Comparison of ENCODE assay signal across 24 cellular contexts in genomic region chr10:98920807-98921206, GRCh38.
DNase-seq lines count a peak whose midpoint lies in the region; ATAC-seq and TF ChIP-seq lines count a peak whose summit lies in the region.
"Had no signal": no experiment of that assay in that cellular context is flagged by ENCODE, and none has a peak within 500 bp of the region (broad histone marks: within the 10 kb centered on the region; RNA-seq: fewer than 3 reads in every experiment).

No MANE protein-coding gene starts in this region.

- H3K4me3 ChIP-seq in gastroesophageal sphincter (no peak overlapping the region), smooth muscle cell (no peak overlapping the region), testis (no peak overlapping the region), BE2C (ENCODE audit: low read depth, low read length) (no peak overlapping the region)
- H3K4me3 ChIP-seq: GM12878, left lung had no signal

- no peaks in the 10 kb centered on the region; the same call in 1 of the 2 replicates for H3K27me3 Mint-ChIP-seq in HFFc6 (ENCODE audit: insufficient read depth)
- H3K27me3 Mint-ChIP-seq in osteocyte (ENCODE audit: unreplicated experiment) = no peaks in the 10 kb centered on the region
- H3K27me3 Mint-ChIP-seq: naive thymus-derived CD4-positive, alpha-beta T cell had no signal

- H3K27ac Mint-ChIP-seq in HFFc6 (no peak overlapping the region), osteocyte (ENCODE audit: unreplicated experiment) (no peak overlapping the region)
- H3K27ac Mint-ChIP-seq: CD14-positive monocyte; immature natural killer cell; mesothelial cell of epicardium; naive thymus-derived CD4-positive, alpha-beta T cell had no signal

- intact Hi-C loops in testis (cut with DNase I; ENCODE audit: low total_unique reads) = no loop called here

- peaks cover 15% of the 10 kb centered on the region for H3F3A ChIP-seq in smooth muscle cell (ENCODE audit: low read depth)

- ATAC-seq in gastroesophageal sphincter = peak; percentile 50
- ATAC-seq: foreskin keratinocyte; GM12878; left lung; naive thymus-derived CD4-positive, alpha-beta T cell had no signal

- H3K36me3 ChIP-seq in gastroesophageal sphincter (no peaks in the 10 kb centered on the region), smooth muscle cell (ENCODE audit: low read depth) (no peaks in the 10 kb centered on the region), testis (ENCODE audit: low read depth, missing control alignments) (no peaks in the 10 kb centered on the region), BE2C (no peaks in the 10 kb centered on the region)
- H3K36me3 ChIP-seq: left lung had no signal

- no peaks in the 10 kb centered on the region for H3K79me2 ChIP-seq in smooth muscle cell (ENCODE audit: low read depth)

- TF ChIP-seq POLR2A in gastroesophageal sphincter (IDR thresholded peaks at IDR 0.05) (no peak), testis (IDR thresholded peaks at IDR 0.05) (no peak)

- no peaks in the 10 kb centered on the region; the same call in 1 of the 2 replicates for H3K9me3 Mint-ChIP-seq in HFFc6
- no peaks in the 10 kb centered on the region for H3K9me3 Mint-ChIP-seq in osteocyte (ENCODE audit: unreplicated experiment)
- H3K9me3 Mint-ChIP-seq: mesothelial cell of epicardium had no signal

- H3K4me2 ChIP-seq in smooth muscle cell = peak overlapping the region; percentile 39
- H3K4me2 ChIP-seq: KMS-11, SK-N-SH had no signal

- TF ChIP-seq CTCF in HFFc6 (IDR thresholded peaks at IDR 0.05) (no peak), gastroesophageal sphincter (IDR thresholded peaks at IDR 0.05) (no peak), smooth muscle cell (IDR thresholded peaks at IDR 0.05; ENCODE audit: borderline replicate concordance, insufficient read depth, poor library complexity, severe bottlenecking) (no peak), testis (IDR thresholded peaks at IDR 0.05) (no peak), osteocyte (IDR thresholded peaks at IDR 0.05) (no peak), BE2C (IDR thresholded peaks at IDR 0.05; ENCODE audit: low read depth, low read length) (no peak)

- H2AFZ ChIP-seq in smooth muscle cell (ENCODE audit: low read depth) = no peak overlapping the region

- H3K4me1 Mint-ChIP-seq in HFFc6 (ENCODE audit: low read depth) (peaks cover 24% of the 10 kb centered on the region; the same call in 1 of the 2 replicates), osteocyte (ENCODE audit: unreplicated experiment) (peaks cover 7% of the 10 kb centered on the region)
- H3K4me1 Mint-ChIP-seq: CD14-positive monocyte; immature natural killer cell; mesothelial cell of epicardium; naive thymus-derived CD4-positive, alpha-beta T cell had no signal

- H3K27ac ChIP-seq in gastroesophageal sphincter (peak overlapping the region in 3 of 4 donors; percentile 22 to 36 (median 36)), smooth muscle cell (ENCODE audit: low read depth) (peak overlapping the region; percentile 64), testis (no peak overlapping the region)
- H3K27ac ChIP-seq: foreskin keratinocyte, KMS-11, left lung, RWPE1 had no signal

- DNase-seq in HFFc6 = peak; percentile 45
- DNase-seq in amniotic epithelial cell (ENCODE audit: low read depth) = peak; percentile 82
- DNase-seq in smooth muscle cell (lab: John Stamatoyannopoulos, UW; ENCODE audit: unreplicated experiment) = no peak
- no peak for DNase-seq in testis
- DNase-seq in osteocyte (ENCODE audit: extremely low spot score, unreplicated experiment) = no peak
- DNase-seq in BE2C = no peak
- DNase-seq: activated CD4-positive, alpha-beta T cell treated with anti-CD3 and anti-CD28 coated beads for 4 hours; activated gamma-delta T cell; activated T-cell treated with anti-CD3 and anti-CD28 coated beads, Interleukin-2, amount 50 U/mL, for 1 hour; foreskin keratinocyte; hypothalamus; immature natural killer cell; left lung; naive thymus-derived CD4-positive, alpha-beta T cell; NCI-H1436; NCI-H446; SK-N-SH; T-helper 2 cell had no signal

- no peak overlapping the region for H3K9ac ChIP-seq in smooth muscle cell (ENCODE audit: low read depth)
- H3K9ac ChIP-seq: KMS-11, SK-N-SH had no signal

- peaks cover 2 to 55% (median 7%) of the 10 kb centered on the region in 3 donors for H3K4me1 ChIP-seq in gastroesophageal sphincter
- peaks cover 17% of the 10 kb centered on the region for H3K4me1 ChIP-seq in smooth muscle cell (ENCODE audit: low read depth)
- no peaks in the 10 kb centered on the region for H3K4me1 ChIP-seq in testis
- H3K4me1 ChIP-seq in BE2C = no peaks in the 10 kb centered on the region
- H3K4me1 ChIP-seq: foreskin keratinocyte, left lung had no signal

- H3K27me3 ChIP-seq in gastroesophageal sphincter = no peaks in the 10 kb centered on the region
- H3K27me3 ChIP-seq in smooth muscle cell (ENCODE audit: low read depth) = no peaks in the 10 kb centered on the region
- H3K27me3 ChIP-seq in testis = no peaks in the 10 kb centered on the region
- no peaks in the 10 kb centered on the region for H3K27me3 ChIP-seq in BE2C
- H3K27me3 ChIP-seq: foreskin keratinocyte, left lung had no signal

- no peaks in the 10 kb centered on the region for H3K9me3 ChIP-seq in gastroesophageal sphincter
- no peaks in the 10 kb centered on the region for H3K9me3 ChIP-seq in smooth muscle cell (replicated peaks; ENCODE audit: low read depth)
- H3K9me3 ChIP-seq in testis = no peaks in the 10 kb centered on the region
- H3K9me3 ChIP-seq in BE2C = no peaks in the 10 kb centered on the region
- H3K9me3 ChIP-seq: left lung, SK-N-SH had no signal

- no peaks in the 10 kb centered on the region for H4K20me1 ChIP-seq in smooth muscle cell (ENCODE audit: low read depth)

- 0 to 17% methylated on average over 2 of the region's 2 CpGs for WGBS in gastroesophageal sphincter (ENCODE audit: low coverage in 1 of 2), 2 donors
- WGBS in smooth muscle cell (ENCODE audit: low lambda C conversion rate) = 28% methylated on average over 2 of the region's 2 CpGs
- 42 to 49% methylated on average over 2 of the region's 2 CpGs for WGBS in testis, 2 donors

- H3K36me3 Mint-ChIP-seq in HFFc6 (ENCODE audit: low read depth) (no peaks in the 10 kb centered on the region), osteocyte (ENCODE audit: unreplicated experiment) (no peaks in the 10 kb centered on the region)
- H3K36me3 Mint-ChIP-seq: CD14-positive monocyte; immature natural killer cell; mesothelial cell of epicardium; naive thymus-derived CD4-positive, alpha-beta T cell had no signal

- H3K4me3 Mint-ChIP-seq in HFFc6 (no peak overlapping the region), osteocyte (ENCODE audit: unreplicated experiment) (no peak overlapping the region)
- H3K4me3 Mint-ChIP-seq: CD14-positive monocyte; immature natural killer cell; mesothelial cell of epicardium; naive thymus-derived CD4-positive, alpha-beta T cell had no signal

- no peak for TF ChIP-seq EP300 in gastroesophageal sphincter (IDR thresholded peaks at IDR 0.05)

Comparison
In these comparisons a context has a peak if more than half of its experiments do, and no peak if none do; other contexts are left out.
1. DNase-seq: peak in HFFc6 (single experiment) and amniotic epithelial cell (single experiment); none in smooth muscle cell (single experiment), testis (single experiment), osteocyte (single experiment) and BE2C (single experiment).
2. H3K27ac ChIP-seq: peak in gastroesophageal sphincter (3 of 4) and smooth muscle cell (single experiment); none in testis (0 of 2).